15 cellular contexts compared by ENCODE assay signal in the genomic region with DNA sequence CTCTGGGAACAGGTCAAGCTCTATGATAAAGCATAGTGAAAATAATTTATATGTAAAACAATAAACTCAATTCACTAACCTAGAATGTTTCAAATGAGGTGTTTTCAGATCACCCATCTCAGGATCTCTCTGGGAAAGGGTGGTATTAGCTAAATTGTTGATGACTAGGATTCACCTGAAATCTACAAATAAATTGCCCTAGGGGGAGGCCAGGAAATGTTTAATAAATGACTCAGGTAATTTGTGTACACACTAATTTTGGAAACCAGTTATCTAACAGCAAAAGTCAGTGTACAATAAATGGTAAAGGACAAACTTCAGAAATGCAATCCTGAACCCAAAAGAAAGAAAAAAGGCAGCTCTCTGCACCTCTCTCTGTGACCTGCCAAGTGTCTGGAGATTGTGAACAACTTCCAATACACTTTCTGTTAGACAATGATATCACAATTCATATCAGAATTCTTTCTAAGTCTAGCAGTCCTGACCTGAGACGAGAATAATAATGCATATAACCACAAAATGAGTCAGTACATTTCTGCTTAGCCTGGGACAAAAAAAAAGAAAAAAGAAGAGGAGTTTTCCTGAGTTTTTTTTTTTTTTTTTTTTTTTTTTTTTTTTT.
DNase-seq lines count a peak whose midpoint lies in the region; ATAC-seq and TF ChIP-seq lines count a peak whose summit lies in the region.
"Had no signal": no experiment of that assay in that cellular context is flagged by ENCODE, and none has a peak within 500 bp of the region (broad histone marks: within the 10 kb centered on the region; RNA-seq: fewer than 3 reads in every experiment).

No MANE protein-coding gene starts in this region.

- no peaks in the 10 kb centered on the region for H4K20me1 ChIP-seq in GM23248 (ENCODE audit: insufficient read depth)
- no peaks in the 10 kb centered on the region for H4K20me1 ChIP-seq in mammary epithelial cell (ENCODE audit: insufficient read depth, low read length)

- H2AFZ ChIP-seq in GM23248 (no peak overlapping the region), mammary epithelial cell (ENCODE audit: low read depth, low read length) (no peak overlapping the region)

- BruUV-seq in mammary epithelial cell (replicated peaks; lab: Mats Ljungman, UMichigan) = no TSS peak

- no peak overlapping the region for H3K9ac ChIP-seq in GM23248
- H3K9ac ChIP-seq in mammary epithelial cell (ENCODE audit: insufficient read depth, low read length) = peak overlapping the region; percentile 12

- no peaks in the 10 kb centered on the region for H3K9me3 ChIP-seq in GM23248 (ENCODE audit: low read depth)
- H3K9me3 ChIP-seq in mammary epithelial cell (replicated peaks; ENCODE audit: insufficient read depth, low read length) = no peaks in the 10 kb centered on the region
- H3K9me3 ChIP-seq: BE2C, SJCRH30, tibial artery had no signal

- no peak for TF ChIP-seq POLR2A in GM18505 (IDR thresholded peaks at IDR 0.05; ENCODE audit: borderline replicate concordance, extremely low read depth, insufficient read depth, insufficient read length)

- no peaks in the 10 kb centered on the region for H3K27me3 ChIP-seq in GM23248 (replicated peaks; ENCODE audit: insufficient read depth)
- no peaks in the 10 kb centered on the region for H3K27me3 ChIP-seq in mammary epithelial cell (ENCODE audit: insufficient read depth, low read length)
- H3K27me3 ChIP-seq: BE2C, SJCRH30, tibial artery had no signal

- ATAC-seq in GM18505 (IDR thresholded peaks at IDR 0.05; ENCODE audit: unreplicated experiment) = no peak
- ATAC-seq: left ventricle myocardium superior had no signal

- H3K36me3 ChIP-seq in GM23248 (ENCODE audit: low read depth) (no peaks in the 10 kb centered on the region), mammary epithelial cell (ENCODE audit: insufficient read depth, low read length) (no peaks in the 10 kb centered on the region)
- H3K36me3 ChIP-seq: BE2C, SJCRH30, tibial artery had no signal

- 0 out of 2 replicates have a peak, but pooled peaks cover 7% of the 10 kb centered on the region for H3F3A ChIP-seq in GM23248 (ENCODE audit: insufficient read depth)

- no peaks in the 10 kb centered on the region for H3K9me2 ChIP-seq in GM23248 (ENCODE audit: insufficient read depth)

- dilution Hi-C loops in mammary epithelial cell (cut with HindIII; ENCODE audit: low sequenced_read_pairs) = no loop called here

- no peak for TF ChIP-seq CTCF in mammary epithelial cell (conservative IDR thresholded peaks at IDR 0.05 in 1 of 2, IDR thresholded peaks at IDR 0.05 in 1 of 2; ENCODE audit: extremely low read depth in 1 of 2, insufficient read depth in 1 of 2, low read depth in 1 of 2, low read length in 2 of 2)

- CTCF ChIA-PET in mammary epithelial cell (lab: Charles Lee; ENCODE audit: low non-redundant PET) = no interaction called here

- in situ Hi-C loops in GM23248 (cut with MboI) = no loop called here
- in situ Hi-C loops in mammary epithelial cell (cut with MboI; ENCODE audit: low sequenced_read_pairs in 2 of 2) = no loop called here

- DNase-seq in GM23248 (peak; percentile 65), NCI-H226 (peak; percentile 68), mammary epithelial cell (peak; percentile 78), renal cortical epithelial cell (ENCODE audit: low read depth) (peak; percentile 22), GDM1 (lab: John Stamatoyannopoulos, UW) (no peak), hippocampal formation (lab: John Stamatoyannopoulos, UW) (no peak)
- DNase-seq in activated naive CD4-positive, alpha-beta T cell treated with Interleukin-2 at 50 U/mL for 16 hours = no peak
- DNase-seq: BE2C, Kasumi-1, left ventricle myocardium superior, NCI-H1436, SJCRH30, small intestine, tibial artery had no signal

- intact Hi-C loops in mammary epithelial cell (cut with micrococcal nuclease) = loop anchor here (5.0 kb wide), 1 partner anchor 70 kb away; no protein-coding TSS in a partner anchor

- H3K27ac ChIP-seq in GM23248 = no peak overlapping the region
- H3K27ac ChIP-seq in mammary epithelial cell (ENCODE audit: insufficient read depth, low read depth, low read length) = peak overlapping the region; percentile 49
- H3K27ac ChIP-seq: SJCRH30, tibial artery had no signal

- H3K4me3 ChIP-seq in GM23248 (no peak overlapping the region), mammary epithelial cell (replicated peaks in 1 of 3; ENCODE audit: insufficient read depth in 1 of 3, low read depth in 2 of 3, low read length in 3 of 3) (no peak overlapping the region)
- H3K4me3 ChIP-seq: SJCRH30, tibial artery had no signal

- H3K4me2 ChIP-seq in GM23248 (ENCODE audit: unreplicated experiment) = peak overlapping the region; percentile 17
- peak overlapping the region; percentile 72 for H3K4me2 ChIP-seq in mammary epithelial cell (ENCODE audit: insufficient read depth, low read depth, low read length)

- no peaks in the 10 kb centered on the region for H3K79me2 ChIP-seq in GM23248 (ENCODE audit: insufficient read depth)
- no peaks in the 10 kb centered on the region for H3K79me2 ChIP-seq in mammary epithelial cell (ENCODE audit: insufficient read depth, low read length)

- peaks cover 14% of the 10 kb centered on the region for H3K4me1 ChIP-seq in GM23248 (ENCODE audit: insufficient read depth)
- peaks cover 16% of the 10 kb centered on the region for H3K4me1 ChIP-seq in mammary epithelial cell (ENCODE audit: insufficient read depth, low read length)
- H3K4me1 ChIP-seq: BE2C, SJCRH30, tibial artery had no signal

- WGBS in GM23248 (ENCODE audit: low coverage in 1 of 2, low lambda C conversion rate in 2 of 2, missing lambda C conversion rate in 2 of 2), 2 experiments = 0 to 3% methylated on average over 1 of the region's 1 CpG
- WGBS in mammary epithelial cell (ENCODE audit: low coverage, missing lambda C conversion rate) = 0% methylated on average over 1 of the region's 1 CpG

Comparison
In these comparisons a context has a peak if more than half of its experiments do, and no peak if none do; other contexts are left out.
1. DNase-seq: peak in GM23248 (single experiment), NCI-H226 (single experiment), mammary epithelial cell (single experiment) and renal cortical epithelial cell (single experiment); none in GDM1 (single experiment), hippocampal formation (0 of 2) and activated naive CD4-positive, alpha-beta T cell treated with Interleukin-2 at 50 U/mL for 16 hours (single experiment).